Comparison of ENCODE assay signal across 1 cellular context in genomic region chrX:45145492-45146215, GRCh38.
TF ChIP-seq lines count a peak whose summit lies in the region.

No MANE protein-coding gene starts in this region.

TF ChIP-seq in HepG2, 621 proteins besides CTCF, POLR2A, EP300 and RAD21 (continued from another document):
- TF ChIP-seq, protein P1, sequence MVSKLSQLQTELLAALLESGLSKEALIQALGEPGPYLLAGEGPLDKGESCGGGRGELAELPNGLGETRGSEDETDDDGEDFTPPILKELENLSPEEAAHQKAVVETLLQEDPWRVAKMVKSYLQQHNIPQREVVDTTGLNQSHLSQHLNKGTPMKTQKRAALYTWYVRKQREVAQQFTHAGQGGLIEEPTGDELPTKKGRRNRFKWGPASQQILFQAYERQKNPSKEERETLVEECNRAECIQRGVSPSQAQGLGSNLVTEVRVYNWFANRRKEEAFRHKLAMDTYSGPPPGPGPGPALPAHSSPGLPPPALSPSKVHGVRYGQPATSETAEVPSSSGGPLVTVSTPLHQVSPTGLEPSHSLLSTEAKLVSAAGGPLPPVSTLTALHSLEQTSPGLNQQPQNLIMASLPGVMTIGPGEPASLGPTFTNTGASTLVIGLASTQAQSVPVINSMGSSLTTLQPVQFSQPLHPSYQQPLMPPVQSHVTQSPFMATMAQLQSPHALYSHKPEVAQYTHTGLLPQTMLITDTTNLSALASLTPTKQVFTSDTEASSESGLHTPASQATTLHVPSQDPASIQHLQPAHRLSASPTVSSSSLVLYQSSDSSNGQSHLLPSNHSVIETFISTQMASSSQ (IDR thresholded peaks at IDR 0.05; ENCODE audit: low read depth), result no peak
- TF ChIP-seq, protein P1 (CRISPR knock-in tag; IDR thresholded peaks at IDR 0.05; ENCODE audit: borderline replicate concordance), result no peak
- TF ChIP-seq ZNF432 (CRISPR knock-in tag; IDR thresholded peaks at IDR 0.05; ENCODE audit: borderline replicate concordance) (no peak), ZNF451 (CRISPR knock-in tag; IDR thresholded peaks at IDR 0.05) (no peak), NR2F6 (IDR thresholded peaks at IDR 0.05) (no peak), NR2F6 (CRISPR knock-in tag; IDR thresholded peaks at IDR 0.05) (no peak), JUND (CRISPR knock-in tag; IDR thresholded peaks at IDR 0.05) (no peak)
